ENCODE assay signal across 11 cellular contexts in the genomic region with DNA sequence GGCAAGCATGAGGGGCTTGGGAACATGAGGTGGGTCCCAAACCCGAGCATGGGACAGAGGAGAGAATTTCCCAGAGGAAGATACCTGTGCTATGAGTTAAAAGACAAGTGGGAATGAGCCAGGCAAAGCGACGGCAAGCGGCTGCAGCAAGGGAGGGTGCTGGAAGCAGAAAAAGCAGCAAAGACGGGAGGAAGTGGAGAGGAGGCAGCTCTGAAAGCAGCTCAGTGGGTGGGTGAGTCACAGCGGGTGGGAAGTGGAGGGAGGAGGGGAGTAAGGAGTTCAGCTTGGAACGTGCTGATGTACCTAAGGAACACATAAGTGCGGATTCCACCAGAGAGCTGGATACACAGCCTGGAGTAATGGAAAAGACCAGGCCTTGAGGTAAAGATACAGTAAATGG. TPM values are rescaled to one million over a fixed set of nuclear protein-coding genes. Genes with fewer than 3 reads are reported as not detected.
A peak's percentile ranks its signal among the peaks of the same experiment; 100 is the strongest.
DNase-seq lines count a peak whose midpoint lies in the region; TF ChIP-seq lines count a peak whose summit lies in the region.
"Had no signal": no experiment of that assay in that cellular context is flagged by ENCODE, and none has a peak within 500 bp of the region (broad histone marks: within the 10 kb centered on the region; RNA-seq: fewer than 3 reads in every experiment).

No MANE protein-coding gene starts in this region.

- H3K79me1 ChIP-seq in H9 (ENCODE audit: insufficient read depth, low read depth, low read length, poor library complexity, severe bottlenecking) = peaks cover 4% of the 10 kb centered on the region

- no peak overlapping the region for H3K18ac ChIP-seq in H9 (ENCODE audit: insufficient read length, low read depth, low read length)

- peak overlapping the region; percentile 16 to 88 (median 79) for H3K27ac Mint-ChIP-seq in H9

- peak overlapping the region in 1 of 2 experiments; percentile 10; a peak in 2 of 5 replicates for H3K4me3 Mint-ChIP-seq in H9
- H3K4me3 Mint-ChIP-seq: natural killer cell had no signal

- intact Hi-C loops in head of caudate nucleus (cut with DNase I) = no loop called here

- H3K4me2 ChIP-seq in H9 (ENCODE audit: insufficient read depth, insufficient read length, low read length) (no peak overlapping the region), skeletal muscle satellite cell (ENCODE audit: low read length) (peak overlapping the region; percentile 48)

- H3K27me3 ChIP-seq in H9 (ENCODE audit: insufficient read depth, low read length) = no peaks in the 10 kb centered on the region
- no peaks in the 10 kb centered on the region for H3K27me3 ChIP-seq in adipocyte (replicated peaks; ENCODE audit: control insufficient read depth, insufficient read depth, low read length)
- H3K27me3 ChIP-seq in skeletal muscle satellite cell (ENCODE audit: control insufficient read depth, insufficient read depth, low read length) = no peaks in the 10 kb centered on the region
- H3K27me3 ChIP-seq in effector memory CD4-positive, alpha-beta T cell (replicated peaks; ENCODE audit: control insufficient read depth, insufficient read depth, low read length, poor library complexity, severe bottlenecking) = no peaks in the 10 kb centered on the region

- no peaks in the 10 kb centered on the region for H3K23me2 ChIP-seq in H9 (ENCODE audit: insufficient read length, low read depth, low read length, poor library complexity, severe bottlenecking)

- peaks cover 21 to 62% (median 25%) of the 10 kb centered on the region in 3 experiments for H3K36me3 Mint-ChIP-seq in H9 (ENCODE audit: insufficient read depth in 1 of 3, low read depth in 3 of 3)

- no peak overlapping the region for H4K8ac ChIP-seq in H9 (replicated peaks; ENCODE audit: insufficient read length, low read depth, low read length)

- peaks cover 23 to 28% of the 10 kb centered on the region in 2 experiments for H3K4me1 Mint-ChIP-seq in H9

- H3K14ac ChIP-seq in H9 (ENCODE audit: insufficient read depth, low read length) = no peak overlapping the region

- no peaks in the 10 kb centered on the region for H3K79me2 ChIP-seq in H9 (ENCODE audit: insufficient read depth, low read length)

- no peak overlapping the region for H4K91ac ChIP-seq in H9 (ENCODE audit: insufficient read length, low read depth, low read length)

- no peak overlapping the region for H3T11ph ChIP-seq in H9 (ENCODE audit: low read length)

- H2BK5ac ChIP-seq in H9 (ENCODE audit: insufficient read length, low read length) = no peak overlapping the region

- H4K20me1 ChIP-seq in H9 (ENCODE audit: control insufficient read depth, insufficient read depth, insufficient read length) = no peaks in the 10 kb centered on the region

- DNase-seq in H9 = peak; percentile 59
- DNase-seq in adipocyte (ENCODE audit: low read depth) = peak; percentile 82
- DNase-seq in head of caudate nucleus = peak; percentile 47 to 94 (median 80)
- no peak for DNase-seq in T-helper 2 cell
- DNase-seq in DMS153 treated with DMSO at 0.1 percent for 48 hours (lab: John Stamatoyannopoulos, UW; ENCODE audit: unreplicated experiment) = no peak
- no peak for DNase-seq in effector memory CD4-positive, alpha-beta T cell
- no peak for DNase-seq in HUDEP-2 (lab: John Stamatoyannopoulos, UW; ENCODE audit: unreplicated experiment in 76 of 76)
- DNase-seq: activated effector memory CD4-positive, alpha-beta T cell treated with Interleukin-2 at 50 U/mL for 16 hours; natural killer cell; stimulated activated CD8-positive, alpha-beta memory T cell treated with anti-CD3 and anti-CD28 coated beads, Interleukin-4, amount 100 ng/mL, for 48 hours had no signal

- H3K27ac ChIP-seq in H9 (ENCODE audit: insufficient read length, low read depth, low read length) = no peak overlapping the region
- no peak overlapping the region for H3K27ac ChIP-seq in effector memory CD4-positive, alpha-beta T cell (ENCODE audit: insufficient read depth, low read length, poor library complexity, severe bottlenecking)

- H3K4me1 ChIP-seq in H9 (ENCODE audit: insufficient read depth, low read length) (peaks cover 8% of the 10 kb centered on the region; the same call in 1 of the 2 replicates), adipocyte (ENCODE audit: control insufficient read depth, insufficient read depth, low read length) (peaks cover 22% of the 10 kb centered on the region), skeletal muscle satellite cell (ENCODE audit: control insufficient read depth, insufficient read depth, low read length) (peaks cover 35% of the 10 kb centered on the region)
- no peaks in the 10 kb centered on the region for H3K4me1 ChIP-seq in effector memory CD4-positive, alpha-beta T cell (ENCODE audit: control insufficient read depth, insufficient read depth, low read length, poor library complexity, severe bottlenecking)

- no peak overlapping the region for H2BK15ac ChIP-seq in H9 (ENCODE audit: low read depth, low read length)

- H3K23ac ChIP-seq in H9 (ENCODE audit: insufficient read length, low read depth, low read length) = no peak overlapping the region

- H4K5ac ChIP-seq in H9 (ENCODE audit: insufficient read length, low read depth, low read length) = no peak overlapping the region

- no CpG with 5 or more reads among the region's 8 CpGs for WGBS in H9 (ENCODE audit: extremely low coverage, insufficient read length, low lambda C conversion rate)

- TF ChIP-seq CTCF in H9 (conservative IDR thresholded peaks at IDR 0.05) = no peak

- H2BK12ac ChIP-seq in H9 (ENCODE audit: insufficient read length, low read depth, low read length) = no peak overlapping the region

- H2AFZ ChIP-seq in H9 (ENCODE audit: low read length) = no peak overlapping the region

- H3K9ac ChIP-seq in H9 (ENCODE audit: extremely low read depth, insufficient read length, low read length) = no peak overlapping the region
- no peak overlapping the region for H3K9ac ChIP-seq in adipocyte (ENCODE audit: low read length)
- H3K9ac ChIP-seq in skeletal muscle satellite cell (ENCODE audit: low read depth, low read length) = peak overlapping the region; percentile 27

- H2BK20ac ChIP-seq in H9 (ENCODE audit: low read depth, low read length, poor library complexity, severe bottlenecking) = no peak overlapping the region

- no peaks in the 10 kb centered on the region for H3K27me3 Mint-ChIP-seq in H9 (ENCODE audit: low read depth)

- H3K4me3 ChIP-seq in adipocyte (ENCODE audit: low read length) (no peak overlapping the region), skeletal muscle satellite cell (ENCODE audit: low read length) (peak overlapping the region; percentile 9)
- no peak overlapping the region for H3K4me3 ChIP-seq in effector memory CD4-positive, alpha-beta T cell (ENCODE audit: insufficient read depth, low read depth, low read length, poor library complexity, severe bottlenecking)

- no peak overlapping the region for H2BK120ac ChIP-seq in H9 (ENCODE audit: low read depth, low read length, poor library complexity, severe bottlenecking)

- H2AK5ac ChIP-seq in H9 (ENCODE audit: insufficient read length, low read length) = no peak overlapping the region

- no peak overlapping the region for H3K56ac ChIP-seq in H9 (ENCODE audit: insufficient read length, low read depth, low read length)

- H3K36me3 ChIP-seq in adipocyte (ENCODE audit: control insufficient read depth, insufficient read depth, low read length, severe bottlenecking) (peaks cover 52% of the 10 kb centered on the region), skeletal muscle satellite cell (ENCODE audit: insufficient read depth, low read length) (peaks cover 41% of the 10 kb centered on the region)
- peaks cover 18% of the 10 kb centered on the region for H3K36me3 ChIP-seq in effector memory CD4-positive, alpha-beta T cell (ENCODE audit: control insufficient read depth, insufficient read depth, low read length)

- H3K9me3 ChIP-seq in H9 (ENCODE audit: control insufficient read depth, low read depth, low read length) = no peaks in the 10 kb centered on the region
- no peaks in the 10 kb centered on the region for H3K9me3 ChIP-seq in adipocyte (ENCODE audit: control insufficient read depth, low read length)
- H3K9me3 ChIP-seq in skeletal muscle satellite cell (replicated peaks; ENCODE audit: low read length) = no peaks in the 10 kb centered on the region
- H3K9me3 ChIP-seq in effector memory CD4-positive, alpha-beta T cell (ENCODE audit: control insufficient read depth, low read length) = no peaks in the 10 kb centered on the region

- no peaks in the 10 kb centered on the region for H3K9me3 Mint-ChIP-seq in H9
- H3K9me3 Mint-ChIP-seq: natural killer cell had no signal

- H3K4ac ChIP-seq in H9 (ENCODE audit: low read depth, low read length) = no peak overlapping the region

RNA-seq across cellular contexts. Expression of gene THUMPD2, which starts 41.4 kb away (rescaled TPM):
- total RNA-seq in H9 (2021) = 18.0 and 19.5 TPM in 2 replicates
- total RNA-seq in skeletal muscle satellite cell (2012; rRNA removed) = 7.4 and 27.4 TPM in 2 replicates

Comparison
In these comparisons a context has a peak if more than half of its experiments do, and no peak if none do; other contexts are left out.
1. DNase-seq: peak in H9 (single experiment), adipocyte (single experiment) and head of caudate nucleus (42 of 42); none in T-helper 2 cell (0 of 5), DMS153 treated with DMSO at 0.1 percent for 48 hours (single experiment), effector memory CD4-positive, alpha-beta T cell (0 of 3) and HUDEP-2 (0 of 76).